In the genomic region with DNA sequence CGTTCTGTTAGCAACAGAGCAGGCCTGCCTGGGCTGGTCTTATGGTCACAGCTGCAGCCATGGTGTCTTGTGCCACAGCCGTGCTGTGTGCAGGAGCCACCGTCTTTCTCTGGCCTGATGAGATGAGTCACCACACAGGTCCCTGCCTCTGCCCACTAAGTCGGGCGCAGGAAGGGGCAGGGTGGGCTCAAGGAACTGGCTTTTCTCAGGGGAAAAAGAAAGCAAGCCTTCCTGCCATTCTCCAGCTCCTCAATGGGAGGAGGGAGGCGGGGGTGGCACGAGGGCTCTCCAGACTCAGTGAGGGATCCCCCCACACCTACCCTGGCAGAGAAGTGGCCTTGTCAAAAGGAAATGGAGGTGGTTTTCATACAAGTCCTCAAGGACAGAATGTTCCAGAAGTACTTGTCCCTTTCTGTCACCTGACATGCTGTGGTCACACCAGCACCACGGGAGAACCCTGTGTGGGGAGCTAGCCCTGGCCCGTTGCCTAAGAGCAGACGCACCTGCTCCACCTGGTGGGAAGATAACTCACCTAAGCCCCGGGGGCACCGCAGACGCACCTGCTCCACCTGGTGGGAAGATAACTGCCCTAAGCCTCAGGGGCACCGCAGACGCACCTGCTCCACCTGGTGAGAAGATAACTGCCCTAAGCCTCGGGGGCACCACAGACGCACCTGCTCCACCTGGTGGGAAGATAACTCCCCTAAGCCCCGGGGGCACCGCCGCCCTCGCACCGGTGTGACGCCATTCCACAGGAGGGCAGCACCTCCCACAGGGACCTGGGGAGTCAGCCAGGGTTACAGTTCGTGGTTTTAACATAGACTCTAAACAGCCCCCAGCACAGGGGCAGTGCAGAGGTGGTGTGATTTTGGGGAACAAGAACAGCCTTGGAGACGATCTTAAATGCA, we compare ENCODE assay signal across 13 cellular contexts. TPM values are rescaled to one million over a fixed set of nuclear protein-coding genes. Genes with fewer than 3 reads are reported as not detected.
DNase-seq lines count a peak whose midpoint lies in the region; ATAC-seq and TF ChIP-seq lines count a peak whose summit lies in the region.
"Had no signal": no experiment of that assay in that cellular context is flagged by ENCODE, and none has a peak within 500 bp of the region (broad histone marks: within the 10 kb centered on the region; RNA-seq: fewer than 3 reads in every experiment).

No MANE protein-coding gene starts in this region.

- no peak overlapping the region for H3K4me2 ChIP-seq in osteoblast (ENCODE audit: insufficient read depth, low read length)

- ATAC-seq in HG03139 (IDR thresholded peaks at IDR 0.05; ENCODE audit: unreplicated experiment) (no peak), HG02852 (IDR thresholded peaks at IDR 0.05; ENCODE audit: unreplicated experiment) (no peak)
- ATAC-seq: natural killer cell had no signal

- DNase-seq in GM06990 (ENCODE audit: extremely low read depth, insufficient read length) = no peak
- peak; percentile 88 for DNase-seq in NCI-H2029 (lab: John Stamatoyannopoulos, UW)
- DNase-seq in breast epithelium (ENCODE audit: low spot score in 2 of 2) = peak in 1 of 2 donors; percentile 75
- peak; percentile 89 for DNase-seq in osteoblast (ENCODE audit: insufficient read length, low spot score, missing footprints)
- no peak for DNase-seq in occipital lobe (lab: John Stamatoyannopoulos, UW)
- DNase-seq in foreskin fibroblast = no peak
- DNase-seq: activated naive CD4-positive, alpha-beta T cell; hippocampal formation; natural killer cell; stimulated activated CD4-positive, alpha-beta T cell treated with anti-CD3 and anti-CD28 coated beads, Interleukin-2, amount 100 ng/mL, for 48 hours had no signal

- no peak overlapping the region for H3K4me3 ChIP-seq in GM06990 (replicated peaks; ENCODE audit: low read depth, low read length)
- no peak overlapping the region for H3K4me3 ChIP-seq in breast epithelium
- H3K4me3 ChIP-seq in osteoblast (ENCODE audit: insufficient read depth, low read length) = no peak overlapping the region
- no peak overlapping the region for H3K4me3 ChIP-seq in foreskin fibroblast (ENCODE audit: low read depth in 1 of 2, low read length in 2 of 2)
- H3K4me3 ChIP-seq: dorsolateral prefrontal cortex had no signal

- TF ChIP-seq POLR2A in breast epithelium (IDR thresholded peaks at IDR 0.05) = no peak

- intact Hi-C loops in breast epithelium (cut with DNase I; ENCODE audit: low total_unique reads) = no loop called here

- no peaks in the 10 kb centered on the region for H3K79me2 ChIP-seq in osteoblast (ENCODE audit: insufficient read depth, low read length)

- H4K20me1 ChIP-seq in osteoblast (ENCODE audit: insufficient read depth, low read length) = no peaks in the 10 kb centered on the region

- H3K36me3 ChIP-seq in GM06990 (ENCODE audit: control insufficient read depth, insufficient read depth, low read length) (no peaks in the 10 kb centered on the region; the same call in 1 of the 2 replicates), breast epithelium (no peaks in the 10 kb centered on the region), osteoblast (ENCODE audit: insufficient read depth, low read length) (no peaks in the 10 kb centered on the region)

- H3K4me1 ChIP-seq in breast epithelium (no peaks in the 10 kb centered on the region), osteoblast (ENCODE audit: insufficient read depth, low read length) (no peaks in the 10 kb centered on the region)

- TF ChIP-seq CTCF in GM06990 (IDR thresholded peaks at IDR 0.05; ENCODE audit: insufficient read depth, low read length, poor library complexity, severe bottlenecking) (peak; percentile 5), breast epithelium (IDR thresholded peaks at IDR 0.05) (no peak), osteoblast (IDR thresholded peaks at IDR 0.05; ENCODE audit: extremely low read depth, low read depth, low read length) (no peak), foreskin fibroblast (IDR thresholded peaks at IDR 0.05; ENCODE audit: low read depth, low read length) (no peak)

- H3K27me3 ChIP-seq in GM06990 (replicated peaks; ENCODE audit: control insufficient read depth, insufficient read depth, low read length) = no peaks in the 10 kb centered on the region
- no peaks in the 10 kb centered on the region for H3K27me3 ChIP-seq in breast epithelium
- no peaks in the 10 kb centered on the region for H3K27me3 ChIP-seq in osteoblast (ENCODE audit: insufficient read depth, low read length)
- H3K27me3 ChIP-seq: dorsolateral prefrontal cortex had no signal

- no peak overlapping the region for H2AFZ ChIP-seq in osteoblast (ENCODE audit: low read length)

- peak overlapping the region; percentile 57 to 59 for H3K27ac ChIP-seq in breast epithelium
- no peak overlapping the region for H3K27ac ChIP-seq in osteoblast (ENCODE audit: low read depth, low read length)
- H3K27ac ChIP-seq: dorsolateral prefrontal cortex had no signal

- H3K9me3 ChIP-seq in breast epithelium = no peaks in the 10 kb centered on the region
- no peaks in the 10 kb centered on the region for H3K9me3 ChIP-seq in osteoblast (ENCODE audit: low read depth, low read length)

RNA-seq across cellular contexts. Expression of gene UVSSA, which starts 18.5 kb away (rescaled TPM):
- 10 to 100 TPM; 13.9 to 22.9 (median 14.3) TPM for total RNA-seq in breast epithelium
- total RNA-seq in osteoblast = 12.7 and 14.8 TPM in 2 replicates
- 9.5 TPM for total RNA-seq in occipital lobe

RNA-seq across cellular contexts. Expression of gene NKX1-1, which starts 40.7 kb away (rescaled TPM):
- total RNA-seq in breast epithelium (not detected), osteoblast (not detected in 2 replicates), occipital lobe (not detected)
- total RNA-seq: dorsolateral prefrontal cortex, natural killer cell had no signal

Comparison
In these comparisons a context has a peak if more than half of its experiments do, and no peak if none do; other contexts are left out.
1. DNase-seq: peak in NCI-H2029 (single experiment) and osteoblast (single experiment); none in GM06990 (single experiment), occipital lobe (single experiment) and foreskin fibroblast (0 of 2).